In the genomic region with DNA sequence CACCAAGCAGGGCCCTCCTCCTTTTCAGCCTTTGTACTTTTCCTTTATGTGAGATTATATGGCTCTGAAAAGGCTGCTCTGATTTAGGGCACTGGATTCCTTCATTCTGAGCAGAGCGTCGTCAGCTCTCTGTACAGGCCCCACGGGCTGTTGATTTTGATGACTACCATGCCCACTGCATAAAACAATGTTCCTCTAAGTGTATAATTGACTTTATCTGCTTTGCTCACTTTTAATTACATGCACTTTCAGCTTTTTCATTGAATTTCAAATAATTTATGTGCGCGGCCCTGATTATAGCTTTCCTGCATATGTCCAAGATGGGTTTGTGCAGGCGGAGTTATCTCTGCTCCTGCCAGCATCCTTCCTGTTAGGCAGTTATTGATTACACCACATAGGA, we compare ENCODE assay signal across 27 cellular contexts.
"Had no signal": no experiment of that assay in that cellular context is flagged by ENCODE, and none has a peak within 500 bp of the region (broad histone marks: within the 10 kb centered on the region; RNA-seq: fewer than 3 reads in every experiment).

No MANE protein-coding gene starts in this region.

- H2AFZ ChIP-seq: PC-9 had no signal

- DNase-seq: activated CD4-positive, alpha-beta T cell treated with anti-CD3 and anti-CD28 coated beads for 36 hours; activated CD4-positive, alpha-beta T cell treated with anti-CD3 and anti-CD28 coated beads, Interleukin-2, amount 10 ng/mL, durations not matched to agents 7 days and 5 days; activated CD4-positive, alpha-beta T cell treated with anti-CD3 and anti-CD28 coated beads, Interleukin-2, amount 50 U/mL, for 48 hours; activated CD8-positive, alpha-beta T cell treated with anti-CD3 and anti-CD28 coated beads, Interleukin-2, amount 10 ng/mL, durations not matched to agents 7 days and 5 days; activated gamma-delta T cell; activated naive CD4-positive, alpha-beta T cell treated with Interleukin-2 at 50 U/mL for 16 hours; activated naive CD8-positive, alpha-beta T cell treated with anti-CD3 and anti-CD28 coated beads, Interleukin-2, amount 10 ng/mL, durations not matched to agents 7 days and 5 days; activated T-cell treated with anti-CD3 and anti-CD28 coated beads, Interleukin-2, amount 50 U/mL, for 24 hours; amygdala; Kasumi-1; KG1; MG63; NCI-H1048; NCI-H1436 treated with DMSO at 0.1 percent for 48 hours; NCI-H187 treated with DMSO at 0.1 percent for 48 hours; NCI-H2081 treated with DMSO at 0.1 percent for 48 hours; NCI-H226; NCI-H524 treated with DMSO at 0.1 percent for 48 hours; NCI-H748 treated with DMSO at 0.1 percent for 48 hours; PC-9; SIG-M5 had no signal

- H3K36me3 ChIP-seq: ascending aorta, breast epithelium, MG63 had no signal

- H3K4me3 ChIP-seq: ascending aorta, breast epithelium, MG63, PC-9 had no signal

- H3K4me2 ChIP-seq: PC-9 had no signal

- H3K27ac ChIP-seq: ascending aorta, breast epithelium, PC-9, RWPE1 had no signal

- H3K9me3 ChIP-seq: ascending aorta, breast epithelium, MG63 had no signal

- H3K4me1 ChIP-seq: breast epithelium had no signal

- H3K27me3 ChIP-seq: ascending aorta had no signal

- ATAC-seq: activated CD4-positive, alpha-beta T cell treated with anti-CD3 and anti-CD28 coated beads for 36 hours; activated CD4-positive, CD25-positive, alpha-beta regulatory T cell treated with anti-CD3 and anti-CD28 coated beads, Interleukin-2, amount 50 U/mL, for 24 hours; activated CD8-positive, alpha-beta T cell treated with anti-CD3 and anti-CD28 coated beads, Interleukin-2, amount 10 ng/mL, durations not matched to agents 7 days and 5 days; Right ventricle myocardium inferior; WTC11 had no signal
